ENCODE assay signal across 1 cellular context in genomic region chr16:69405757-69406156, GRCh38.
TF ChIP-seq lines count a peak whose summit lies in the region.

No MANE protein-coding gene starts in this region.

TF ChIP-seq in HepG2, 621 proteins besides CTCF, POLR2A, EP300 and RAD21:
- TF ChIP-seq MYNN (CRISPR knock-in tag; IDR thresholded peaks at IDR 0.05; ENCODE audit: low read depth): no peak
- TF ChIP-seq ZFY (CRISPR knock-in tag; IDR thresholded peaks at IDR 0.05): 0 out of 2 replicates have a peak, but pooled peaks have one; percentile 35
